8 cellular contexts compared by ENCODE assay signal in genomic region chr9:133149130-133150015, GRCh38. TPM values are rescaled to one million over a fixed set of nuclear protein-coding genes. Genes with fewer than 3 reads are reported as not detected.
DNase-seq lines count a peak whose midpoint lies in the region; ATAC-seq and TF ChIP-seq lines count a peak whose summit lies in the region.

No MANE protein-coding gene starts in this region.

- peak overlapping the region in 4 of 7 donors; percentile 24 to 61 (median 36) for H3K27ac Mint-ChIP-seq in CD14-positive monocyte
- H3K27ac Mint-ChIP-seq in activated CD4-positive, alpha-beta T cell treated with anti-CD3 and anti-CD28 coated beads, Interleukin-2, amount 10 ng/mL, durations not matched to agents 7 days and 5 days = peak overlapping the region; percentile 83

- WGBS in lower leg skin, 2 donors = 6 to 31% methylated on average over 6 to 33 of the region's 95 CpGs

- peaks cover 31% of the 10 kb centered on the region for H3K4me1 Mint-ChIP-seq in CD14-positive monocyte
- peaks cover 40% of the 10 kb centered on the region for H3K4me1 Mint-ChIP-seq in activated CD4-positive, alpha-beta T cell treated with anti-CD3 and anti-CD28 coated beads, Interleukin-2, amount 10 ng/mL, durations not matched to agents 7 days and 5 days

- intact Hi-C loops in CD14-positive monocyte (cut with micrococcal nuclease) (loop anchor here (2.0 to 5.0 kb wide), 2 partner anchors 13 to 117 kb away; partner anchors contain the start of genes GTF3C5 (in 2 of the 2) and GBGT1 (in 1 of the 2)), lower leg skin (cut with DNase I; ENCODE audit: low total_unique reads) (no loop called here)

- H3K4me3 Mint-ChIP-seq in CD14-positive monocyte = peak overlapping the region; percentile 67 to 71
- H3K4me3 Mint-ChIP-seq in activated CD4-positive, alpha-beta T cell treated with anti-CD3 and anti-CD28 coated beads, Interleukin-2, amount 10 ng/mL, durations not matched to agents 7 days and 5 days = peak overlapping the region; percentile 70

- H3K4me3 ChIP-seq in lower leg skin (ENCODE audit: low read depth, poor library complexity, severe bottlenecking) = no peak overlapping the region

- no peaks in the 10 kb centered on the region for H3K9me3 Mint-ChIP-seq in CD14-positive monocyte
- H3K9me3 Mint-ChIP-seq in activated CD4-positive, alpha-beta T cell treated with anti-CD3 and anti-CD28 coated beads, Interleukin-2, amount 10 ng/mL, durations not matched to agents 7 days and 5 days = no peaks in the 10 kb centered on the region

- POLR2A ChIA-PET in activated CD4-positive, alpha-beta T cell treated with anti-CD3 and anti-CD28 coated beads, Interleukin-2, amount 10 ng/mL, durations not matched to agents 7 days and 5 days (lab: Charles Lee) = interaction anchor here (0.6 to 1.4 kb wide), 3 partner anchors 14 to 119 kb away, joined by 3 to 6 read pairs (median 3); partner anchors contain the start of gene GTF3C5

- peak; percentile 46 for TF ChIP-seq POLR2A in GM19193 (IDR thresholded peaks at IDR 0.05; ENCODE audit: extremely low read depth, insufficient read depth, insufficient read length)
- TF ChIP-seq POLR2A in lower leg skin (IDR thresholded peaks at IDR 0.05) = no peak

- peak; percentile 90 for DNase-seq in CD14-positive monocyte (ENCODE audit: low spot score)
- peak; percentile 83 to 97 for DNase-seq in NCI-H524 (lab: John Stamatoyannopoulos, UW)
- peak; percentile 78 for DNase-seq in activated CD4-positive, alpha-beta T cell treated with anti-CD3 and anti-CD28 coated beads, Interleukin-2, amount 10 ng/mL, durations not matched to agents 7 days and 5 days
- peak; percentile 84 to 94 for DNase-seq in dermis microvascular lymphatic vessel endothelial cell (ENCODE audit: low read depth in 2 of 2)
- DNase-seq in lower leg skin (ENCODE audit: low spot score in 2 of 2) = peak; percentile 81 to 97
- DNase-seq in stimulated activated CD4-positive, alpha-beta T cell treated with anti-CD3 and anti-CD28 coated beads, Interleukin-4, amount 100 ng/mL, for 48 hours (ENCODE audit: low read depth in 2 of 2) = peak; percentile 75 to 81

- H3K36me3 Mint-ChIP-seq in CD14-positive monocyte = peaks cover 4 to 9% of the 10 kb centered on the region in 2 donors
- H3K36me3 Mint-ChIP-seq in activated CD4-positive, alpha-beta T cell treated with anti-CD3 and anti-CD28 coated beads, Interleukin-2, amount 10 ng/mL, durations not matched to agents 7 days and 5 days (ENCODE audit: low read depth) = peaks cover 6% of the 10 kb centered on the region

- CTCF ChIA-PET in activated CD4-positive, alpha-beta T cell treated with anti-CD3 and anti-CD28 coated beads, Interleukin-2, amount 10 ng/mL, durations not matched to agents 7 days and 5 days (lab: Charles Lee) = interaction anchor here (0.7 to 8.2 kb wide), 6 partner anchors 9 to 172 kb away, joined by 3 to 110 read pairs (median 9); no protein-coding TSS in a partner anchor

- H3K27me3 Mint-ChIP-seq in CD14-positive monocyte (ENCODE audit: low read depth in 3 of 3) = peaks cover 4 to 18% (median 4%) of the 10 kb centered on the region in 3 donors
- H3K27me3 Mint-ChIP-seq in activated CD4-positive, alpha-beta T cell treated with anti-CD3 and anti-CD28 coated beads, Interleukin-2, amount 10 ng/mL, durations not matched to agents 7 days and 5 days = no peaks in the 10 kb centered on the region

- peak; percentile 44 for TF ChIP-seq CTCF in CD14-positive monocyte (IDR thresholded peaks at IDR 0.05)
- TF ChIP-seq CTCF in lower leg skin (IDR thresholded peaks at IDR 0.05) = no peak

- peak; percentile 72 for ATAC-seq in HG03354 (IDR thresholded peaks at IDR 0.05; ENCODE audit: poor library complexity, severe bottlenecking, unreplicated experiment)

RNA-seq across cellular contexts. Expression of gene GBGT1, which starts 14.3 kb away (rescaled TPM):
- 1 to 10 TPM; 7.1 to 8.0 TPM for polyA plus RNA-seq in CD14-positive monocyte
- 1 to 10 TPM; 2.4 to 2.7 TPM for total RNA-seq in activated CD4-positive, alpha-beta T cell treated with anti-CD3 and anti-CD28 coated beads, Interleukin-2, amount 10 ng/mL, durations not matched to agents 7 days and 5 days
- total RNA-seq in dermis microvascular lymphatic vessel endothelial cell = 21.3 and 37.7 TPM in 2 replicates
- total RNA-seq in lower leg skin = 10 to 100 TPM in 1 of 4 donors, 1 to 10 TPM in 3; 3.6 to 13.5 (median 5.3) TPM

RNA-seq across cellular contexts. Expression of gene RALGDS, which starts 28.3 kb away (rescaled TPM):
- 1 to 10 TPM; 3.5 to 4.2 TPM for polyA plus RNA-seq in CD14-positive monocyte
- 10 to 100 TPM; 79.1 to 92.3 TPM for total RNA-seq in activated CD4-positive, alpha-beta T cell treated with anti-CD3 and anti-CD28 coated beads, Interleukin-2, amount 10 ng/mL, durations not matched to agents 7 days and 5 days
- total RNA-seq in dermis microvascular lymphatic vessel endothelial cell (25.4 and 56.5 TPM in 2 replicates), lower leg skin (100 to 1,000 TPM in 3 of 4 donors, 10 to 100 TPM in 1; 95.0 to 176 (median 123) TPM)

RNA-seq across cellular contexts. Expression of gene OBP2B, which starts 59.7 kb away (rescaled TPM):
- not detected for polyA plus RNA-seq in CD14-positive monocyte
- not detected for total RNA-seq in activated CD4-positive, alpha-beta T cell treated with anti-CD3 and anti-CD28 coated beads, Interleukin-2, amount 10 ng/mL, durations not matched to agents 7 days and 5 days
- total RNA-seq in dermis microvascular lymphatic vessel endothelial cell (not detected in 2 replicates), lower leg skin (10 to 100 TPM in 2 of 4 donors, not detected in 2; 11.4 to 13.0 TPM)
